1 cellular context compared by ENCODE assay signal in genomic region chr17:3447625-3448024, GRCh38.
TF ChIP-seq lines count a peak whose summit lies in the region.

No MANE protein-coding gene starts in this region.

TF ChIP-seq in H1, 55 proteins besides CTCF, POLR2A, EP300 and RAD21:
- TF ChIP-seq ATF3 (IDR thresholded peaks at IDR 0.05; ENCODE audit: insufficient read depth, low read depth, low read length) (peak; percentile 26; the same call in 1 of the 2 replicates), MAX (IDR thresholded peaks at IDR 0.05) (no peak), POLR2AphosphoS5 (IDR thresholded peaks at IDR 0.05; ENCODE audit: low read depth, low read length) (no peak), CREB1 (IDR thresholded peaks at IDR 0.05) (peak; percentile 82), ATF2 (IDR thresholded peaks at IDR 0.05; ENCODE audit: low read length) (0 out of 2 replicates have a peak, but pooled peaks have one; percentile 67), CEBPB (IDR thresholded peaks at IDR 0.05; ENCODE audit: low read depth, low read length) (peak; percentile 77)
